Comparison of ENCODE assay signal across 9 cellular contexts in the genomic region with DNA sequence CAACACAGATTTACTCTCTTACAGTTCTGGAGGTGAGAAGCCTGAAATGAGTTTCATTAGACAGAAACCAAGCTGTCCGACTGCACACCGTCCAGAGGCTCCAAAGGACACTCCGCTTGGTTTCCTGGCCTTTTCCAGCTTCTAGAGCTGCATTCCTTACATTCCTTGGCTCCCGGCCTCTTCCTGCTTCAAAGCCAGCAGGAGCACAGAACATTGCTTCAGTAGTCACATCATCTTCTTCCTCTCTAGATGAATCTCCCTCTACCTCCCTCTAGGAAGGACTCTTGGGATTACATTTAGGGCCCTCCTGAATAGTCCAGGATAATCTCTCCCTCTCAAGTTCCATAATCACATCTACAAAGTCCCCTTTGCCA.
A peak's percentile ranks its signal among the peaks of the same experiment; 100 is the strongest.
DNase-seq lines count a peak whose midpoint lies in the region; ATAC-seq and TF ChIP-seq lines count a peak whose summit lies in the region.
"Had no signal": no experiment of that assay in that cellular context is flagged by ENCODE, and none has a peak within 500 bp of the region (broad histone marks: within the 10 kb centered on the region; RNA-seq: fewer than 3 reads in every experiment).

No MANE protein-coding gene starts in this region.

- ATAC-seq in HG02678 (IDR thresholded peaks at IDR 0.05; ENCODE audit: unreplicated experiment): no peak

- peak; percentile 61 for TF ChIP-seq CTCF in fibroblast of villous mesenchyme (IDR thresholded peaks at IDR 0.05; ENCODE audit: insufficient read depth, low read depth, low read length)
- TF ChIP-seq CTCF in osteoblast (IDR thresholded peaks at IDR 0.05; ENCODE audit: extremely low read depth, low read depth, low read length): peak; percentile 47
- TF ChIP-seq CTCF in esophagus muscularis mucosa (IDR thresholded peaks at IDR 0.05): peak in 1 of 3 experiments; percentile 38

- peak overlapping the region; percentile 49 for H2AFZ ChIP-seq in osteoblast (ENCODE audit: low read length)

- H3K4me2 ChIP-seq in osteoblast (ENCODE audit: insufficient read depth, low read length): peak overlapping the region; percentile 25

- TF ChIP-seq EP300 in esophagus muscularis mucosa (IDR thresholded peaks at IDR 0.05): no peak

- H3K27ac ChIP-seq in SJCRH30: peak overlapping the region; percentile 4; the same call in 1 of the 2 replicates
- peak overlapping the region; percentile 48 for H3K27ac ChIP-seq in osteoblast (ENCODE audit: low read depth, low read length)
- H3K27ac ChIP-seq in esophagus muscularis mucosa (replicated peaks in 1 of 4): no peak overlapping the region

- peak; percentile 84 for DNase-seq in GM04503 (ENCODE audit: low read depth)
- peak; percentile 67 to 69 for DNase-seq in SJCRH30
- peak; percentile 88 for DNase-seq in fibroblast of villous mesenchyme (ENCODE audit: low read depth)
- peak; percentile 93 for DNase-seq in osteoblast (ENCODE audit: insufficient read length, low spot score, missing footprints)
- DNase-seq in hippocampal formation (lab: John Stamatoyannopoulos, UW): no peak
- DNase-seq in esophagus muscularis mucosa (ENCODE audit: extremely low spot score): no peak
- DNase-seq in NCI-H1092 treated with DMSO at 0.1 percent for 48 hours (lab: John Stamatoyannopoulos, UW): no peak
- DNase-seq: NCI-H2171 treated with DMSO at 0.1 percent for 48 hours had no signal

- intact Hi-C loops in esophagus muscularis mucosa (cut with DNase I): no loop called here

- no peaks in the 10 kb centered on the region for H3K9me3 ChIP-seq in SJCRH30 (replicated peaks)
- H3K9me3 ChIP-seq in osteoblast (ENCODE audit: low read depth, low read length): no peaks in the 10 kb centered on the region
- no peaks in the 10 kb centered on the region for H3K9me3 ChIP-seq in esophagus muscularis mucosa

- H3K4me1 ChIP-seq in SJCRH30 (peaks cover 10% of the 10 kb centered on the region), osteoblast (ENCODE audit: insufficient read depth, low read length) (peaks cover 42% of the 10 kb centered on the region), esophagus muscularis mucosa (peaks cover 0 to 9% (median 4%) of the 10 kb centered on the region in 4 donors)

- H3K4me3 ChIP-seq in SJCRH30 (no peak overlapping the region), fibroblast of villous mesenchyme (ENCODE audit: low read depth, low read length) (no peak overlapping the region), osteoblast (ENCODE audit: insufficient read depth, low read length) (no peak overlapping the region), esophagus muscularis mucosa (no peak overlapping the region)

- no peak for TF ChIP-seq POLR2A in esophagus muscularis mucosa (IDR thresholded peaks at IDR 0.05; ENCODE audit: low read depth)

- H3K79me2 ChIP-seq in osteoblast (ENCODE audit: insufficient read depth, low read length): no peaks in the 10 kb centered on the region

- H4K20me1 ChIP-seq in osteoblast (ENCODE audit: insufficient read depth, low read length): no peaks in the 10 kb centered on the region

- H3K27me3 ChIP-seq in SJCRH30 (no peaks in the 10 kb centered on the region), osteoblast (ENCODE audit: insufficient read depth, low read length) (no peaks in the 10 kb centered on the region), esophagus muscularis mucosa (no peaks in the 10 kb centered on the region)

- H3K36me3 ChIP-seq in SJCRH30 (no peaks in the 10 kb centered on the region), osteoblast (ENCODE audit: insufficient read depth, low read length) (no peaks in the 10 kb centered on the region), esophagus muscularis mucosa (no peaks in the 10 kb centered on the region)

- 28% methylated on average over 4 of the region's 4 CpGs for WGBS in esophagus muscularis mucosa

Comparison
In these comparisons a context has a peak if more than half of its experiments do, and no peak if none do; other contexts are left out.
1. DNase-seq: peak in GM04503 (single experiment), SJCRH30 (2 of 2), fibroblast of villous mesenchyme (single experiment) and osteoblast (single experiment); none in hippocampal formation (0 of 2), esophagus muscularis mucosa (single experiment) and NCI-H1092 treated with DMSO at 0.1 percent for 48 hours (single experiment).
2. H3K27ac ChIP-seq: peak in SJCRH30 (single experiment) and osteoblast (single experiment); none in esophagus muscularis mucosa (0 of 4).